ENCODE assay signal across 1 cellular context in genomic region chr1:91732291-91732953, GRCh38.
TF ChIP-seq lines count a peak whose summit lies in the region.

No MANE protein-coding gene starts in this region.

TF ChIP-seq in IMR-90, 13 proteins besides CTCF, POLR2A, EP300 and RAD21 (continued from another document):
- no peak for TF ChIP-seq MAFK (IDR thresholded peaks at IDR 0.05; ENCODE audit: low read depth, low read length)
- TF ChIP-seq MAZ (IDR thresholded peaks at IDR 0.05; ENCODE audit: borderline replicate concordance, low read depth, low read length), result no peak
- TF ChIP-seq SMC3 (IDR thresholded peaks at IDR 0.05; ENCODE audit: low read depth, low read length), result 0 out of 2 replicates have a peak, but pooled peaks have one; percentile 4
- no peak for TF ChIP-seq NFE2L2 (IDR thresholded peaks at IDR 0.05; ENCODE audit: low read depth, low read length)
- TF ChIP-seq RCOR1 (IDR thresholded peaks at IDR 0.05; ENCODE audit: insufficient replicate concordance, low read length), result no peak
- TF ChIP-seq RFX5 (IDR thresholded peaks at IDR 0.05; ENCODE audit: low read depth, low read length), result no peak
- no peak for TF ChIP-seq USF2 (IDR thresholded peaks at IDR 0.05; ENCODE audit: low read depth, low read length)
- TF ChIP-seq MXI1 (IDR thresholded peaks at IDR 0.05; ENCODE audit: borderline replicate concordance, low read depth, low read length), result peak; percentile 14; the same call in 1 of the 2 replicates
- no peak for TF ChIP-seq CEBPB (IDR thresholded peaks at IDR 0.05; ENCODE audit: low read depth, low read length)
